ENCODE assay signal across 1 cellular context in genomic region chr19:36797786-36798108, GRCh38.
TF ChIP-seq lines count a peak whose summit lies in the region.

No MANE protein-coding gene starts in this region.

TF ChIP-seq in SK-N-SH treated with all-trans-retinoic acid at 6 μM for 48 hours, 23 proteins besides CTCF, POLR2A, EP300 and RAD21 (continued from another document):
- TF ChIP-seq TSHZ2 (CRISPR knock-in tag; IDR thresholded peaks at IDR 0.05) (no peak), POU6F1 (CRISPR knock-in tag; IDR thresholded peaks at IDR 0.05; ENCODE audit: borderline replicate concordance, low read depth) (no peak), PPARA (CRISPR knock-in tag; IDR thresholded peaks at IDR 0.05; ENCODE audit: borderline replicate concordance) (no peak), CSRNP3 (CRISPR knock-in tag; IDR thresholded peaks at IDR 0.05) (no peak), PATZ1 (CRISPR knock-in tag; IDR thresholded peaks at IDR 0.05; ENCODE audit: borderline replicate concordance) (no peak)
